19 cellular contexts compared by ENCODE assay signal in the genomic region with DNA sequence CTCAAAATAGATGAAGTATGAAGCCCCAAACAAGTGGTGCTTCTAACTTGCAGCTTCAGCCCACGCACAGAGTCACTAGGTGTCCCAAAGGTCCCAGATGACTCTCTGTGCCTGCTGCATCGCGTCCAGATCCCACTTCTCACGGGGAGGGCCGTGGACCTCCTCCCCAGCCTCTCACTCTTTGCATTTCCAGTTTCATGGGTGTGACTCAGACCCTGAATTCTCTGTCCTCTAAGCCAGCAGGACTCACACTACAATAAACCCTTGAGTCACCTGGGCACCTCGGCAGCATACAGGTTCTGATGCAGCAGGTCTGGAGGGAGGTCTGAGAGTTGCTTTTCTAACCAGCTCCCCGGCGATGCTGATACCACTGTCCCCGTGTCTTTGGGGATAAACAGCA.
DNase-seq lines count a peak whose midpoint lies in the region; ATAC-seq and TF ChIP-seq lines count a peak whose summit lies in the region.
"Had no signal": no experiment of that assay in that cellular context is flagged by ENCODE, and none has a peak within 500 bp of the region (broad histone marks: within the 10 kb centered on the region; RNA-seq: fewer than 3 reads in every experiment).

No MANE protein-coding gene starts in this region.

- no peaks in the 10 kb centered on the region for H3K36me3 ChIP-seq in esophagus muscularis mucosa
- H3K36me3 ChIP-seq: SJSA1 had no signal

- BruUV-seq in MCF 10A (replicated peaks; lab: Mats Ljungman, UMichigan), result no TSS peak

- POLR2A ChIA-PET in MCF 10A (lab: Yijun Ruan, JAX), result no interaction called here

- no peak for TF ChIP-seq EP300 in esophagus muscularis mucosa (IDR thresholded peaks at IDR 0.05)

- no peaks in the 10 kb centered on the region for H3K9me3 ChIP-seq in esophagus muscularis mucosa
- H3K9me3 ChIP-seq: SJSA1 had no signal

- no peaks in the 10 kb centered on the region for H3K4me1 Mint-ChIP-seq in MCF 10A (ENCODE audit: insufficient read depth, unreplicated experiment)

- no peaks in the 10 kb centered on the region for H3K9me3 Mint-ChIP-seq in MCF 10A (ENCODE audit: unreplicated experiment)
- H3K9me3 Mint-ChIP-seq: CD4-positive, alpha-beta T cell had no signal

- H3K36me3 Mint-ChIP-seq in MCF 10A (ENCODE audit: insufficient read depth, unreplicated experiment), result no peaks in the 10 kb centered on the region

- H3K4me1 ChIP-seq in esophagus muscularis mucosa, result no peaks in the 10 kb centered on the region
- H3K4me1 ChIP-seq: SJSA1 had no signal

- 90% methylated on average over 9 of the region's 9 CpGs for WGBS in esophagus muscularis mucosa

- CTCF ChIA-PET in MCF 10A (lab: Yijun Ruan, JAX), result interaction anchor here (0.7 to 3.2 kb wide), 4 partner anchors 11 to 437 kb away, joined by 3 to 14 read pairs (median 4); no protein-coding TSS in a partner anchor

- peaks cover 17% of the 10 kb centered on the region for H3K27me3 Mint-ChIP-seq in MCF 10A (ENCODE audit: insufficient read depth, unreplicated experiment)
- H3K27me3 Mint-ChIP-seq: CD4-positive, alpha-beta T cell had no signal

- no peak overlapping the region for H3K27ac ChIP-seq in esophagus muscularis mucosa (replicated peaks in 1 of 4)
- H3K27ac ChIP-seq: SJSA1 had no signal

- no peak overlapping the region for H3K4me3 ChIP-seq in esophagus muscularis mucosa
- H3K4me3 ChIP-seq: SJSA1 had no signal

- DNase-seq in M059J (ENCODE audit: low read depth) (peak; percentile 38), esophagus muscularis mucosa (ENCODE audit: extremely low spot score) (peak; percentile 81), MCF 10A (ENCODE audit: unreplicated experiment) (no peak), nucleus accumbens (lab: John Stamatoyannopoulos, UW) (no peak), NOMO-1 (lab: John Stamatoyannopoulos, UW; ENCODE audit: unreplicated experiment in 2 of 2) (no peak)
- DNase-seq: CD4-positive, alpha-beta T cell; DMS79 treated with DMSO at 0.1 percent for 48 hours; Karpas-422; MV-4-11; NCI-H1436; NCI-H2029 treated with DMSO at 0.1 percent for 48 hours; NCI-H524; RPMI8226; SW 1271 had no signal

- no peak overlapping the region for H3K27ac Mint-ChIP-seq in MCF 10A (ENCODE audit: low read depth, unreplicated experiment)
- H3K27ac Mint-ChIP-seq: CD4-positive, alpha-beta T cell had no signal

- ATAC-seq in GM19397 (IDR thresholded peaks at IDR 0.05; ENCODE audit: unreplicated experiment) (peak; percentile 69), HG02642 (IDR thresholded peaks at IDR 0.05; ENCODE audit: poor library complexity, unreplicated experiment) (peak; percentile 69), HG03159 (IDR thresholded peaks at IDR 0.05; ENCODE audit: unreplicated experiment) (no peak)
- ATAC-seq: HCT116 had no signal

- no peak for TF ChIP-seq CTCF in esophagus muscularis mucosa (IDR thresholded peaks at IDR 0.05)
- TF ChIP-seq CTCF in MCF 10A (IDR thresholded peaks at IDR 0.05; ENCODE audit: unreplicated experiment), result no peak

- TF ChIP-seq POLR2A in esophagus muscularis mucosa (IDR thresholded peaks at IDR 0.05; ENCODE audit: low read depth), result no peak

- no peaks in the 10 kb centered on the region for H3K27me3 ChIP-seq in esophagus muscularis mucosa

- H3K4me3 Mint-ChIP-seq in MCF 10A (ENCODE audit: unreplicated experiment), result no peak overlapping the region
- H3K4me3 Mint-ChIP-seq: CD4-positive, alpha-beta T cell had no signal

- intact Hi-C loops in esophagus muscularis mucosa (cut with DNase I), result no loop called here
- intact Hi-C loops in MCF 10A (cut with micrococcal nuclease), result no loop called here

Comparison
In these comparisons a context has a peak if more than half of its experiments do, and no peak if none do; other contexts are left out.
1. DNase-seq: peak in M059J (single experiment) and esophagus muscularis mucosa (single experiment); none in MCF 10A (single experiment), nucleus accumbens (0 of 56) and NOMO-1 (0 of 2).